Comparison of ENCODE assay signal across 19 cellular contexts in the genomic region with DNA sequence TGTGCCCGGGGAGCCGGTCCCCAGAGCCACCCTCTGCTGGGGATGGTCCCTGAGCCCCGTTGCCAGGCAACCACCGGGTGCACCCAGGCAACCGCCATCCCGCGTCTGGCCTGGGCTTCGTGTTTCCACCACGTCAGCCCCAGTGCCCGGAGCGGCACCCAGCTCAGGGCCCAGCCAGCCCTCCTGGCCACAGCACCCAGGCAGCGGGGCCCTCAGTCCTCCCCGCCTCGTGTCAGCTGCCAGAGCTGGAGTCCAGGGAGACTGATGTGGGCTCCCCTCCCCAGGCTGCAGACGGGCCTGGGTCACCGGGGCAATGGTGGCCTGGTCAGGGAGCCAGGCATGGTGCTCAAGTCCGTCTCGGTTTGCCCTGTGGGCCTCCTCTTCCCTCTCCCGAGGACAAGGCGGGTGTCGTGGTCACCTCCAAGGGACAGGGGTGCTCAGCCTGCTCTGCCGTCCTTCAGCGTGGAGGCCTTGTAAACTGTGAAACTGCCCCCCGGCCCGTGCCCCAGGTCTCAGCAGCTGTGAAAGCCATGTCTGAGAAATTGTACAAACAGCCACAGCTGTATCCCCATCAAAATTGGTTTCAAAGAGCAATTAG.
DNase-seq lines count a peak whose midpoint lies in the region; ATAC-seq, FAIRE-seq and TF ChIP-seq lines count a peak whose summit lies in the region.
"Had no signal": no experiment of that assay in that cellular context is flagged by ENCODE, and none has a peak within 500 bp of the region (broad histone marks: within the 10 kb centered on the region; RNA-seq: fewer than 3 reads in every experiment).

No MANE protein-coding gene starts in this region.

- peak; percentile 73 for FAIRE-seq in urothelium cell line (lab: Jason Lieb, UNC)

- 0 out of 2 replicates have a peak, but pooled peaks cover 3% of the 10 kb centered on the region for H3K27me3 ChIP-seq in Panc1 (ENCODE audit: control insufficient read depth, insufficient read depth, low read length)
- H3K27me3 ChIP-seq: ascending aorta had no signal

- intact Hi-C loops in Panc1 (cut with micrococcal nuclease; ENCODE audit: unreplicated experiment): no loop called here

- BruUV-seq in Panc1 (replicated peaks; lab: Mats Ljungman, UMichigan): no TSS peak

- H3K4me3 ChIP-seq in Panc1 (ENCODE audit: low read depth in 2 of 2, low read length in 2 of 2): no peak overlapping the region
- H3K4me3 ChIP-seq: ascending aorta, esophagus squamous epithelium, tibial artery had no signal

- no peak overlapping the region for H3K27ac ChIP-seq in Panc1 (ENCODE audit: low read length)
- H3K27ac ChIP-seq: ascending aorta, esophagus squamous epithelium, tibial artery had no signal

- no peak for TF ChIP-seq CTCF in Panc1 (IDR thresholded peaks at IDR 0.05)

- peak; percentile 63 for ATAC-seq in Panc1
- ATAC-seq: naive thymus-derived CD8-positive, alpha-beta T cell; stimulated activated naive CD8-positive, alpha-beta T cell treated with anti-CD3 and anti-CD28 coated beads, Interleukin-15, Interleukin-2, amounts not matched to agents 100 U/mL and 50 U/mL, for 24 hours had no signal

- peak; percentile 32 to 53 for DNase-seq in SHP77 (lab: John Stamatoyannopoulos, UW)
- DNase-seq in SHP77 treated with DMSO at 0.1 percent for 48 hours (lab: John Stamatoyannopoulos, UW): no peak
- peak; percentile 52 for DNase-seq in M059J (ENCODE audit: low read depth)
- no peak for DNase-seq in Panc1 (ENCODE audit: low read depth, low spot score)
- no peak for DNase-seq in urothelium cell line (ENCODE audit: low spot score)
- no peak for DNase-seq in COLO829 (ENCODE audit: low spot score)
- no peak for DNase-seq in activated naive CD4-positive, alpha-beta T cell treated with anti-CD3 and anti-CD28 coated beads, Interleukin-2, amount 10 ng/mL, durations not matched to agents 7 days and 5 days
- DNase-seq: activated CD4-positive, alpha-beta T cell treated with anti-CD3 and anti-CD28 coated beads, Interleukin-2, amount 50 U/mL, for 4 hours; activated naive CD4-positive, alpha-beta T cell treated with Interleukin-2 at 50 U/mL for 16 hours; effector memory CD4-positive, alpha-beta T cell; esophagus squamous epithelium; HCEC 1CT; mesendoderm; naive thymus-derived CD8-positive, alpha-beta T cell; NCI-H2029 treated with DMSO at 0.1 percent for 48 hours; stimulated activated CD4-positive, alpha-beta T cell treated with anti-CD3 and anti-CD28 coated beads, Interleukin-1b, Interleukin-23, amount 100 ng/mL, for 48 hours; stimulated activated naive CD8-positive, alpha-beta T cell treated with anti-CD3 and anti-CD28 coated beads, Interleukin-15, Interleukin-2, amounts not matched to agents 100 U/mL and 50 U/mL, for 24 hours; tibial artery had no signal

- H3K9me3 ChIP-seq in Panc1 (ENCODE audit: control insufficient read depth, insufficient read depth, low read depth, low read length): peaks cover 4% of the 10 kb centered on the region; the same call in 1 of the 2 replicates
- H3K9me3 ChIP-seq: ascending aorta had no signal

- H3K36me3 Mint-ChIP-seq in activated naive CD4-positive, alpha-beta T cell treated with anti-CD3 and anti-CD28 coated beads, Interleukin-2, amount 10 ng/mL, durations not matched to agents 7 days and 5 days: no peaks in the 10 kb centered on the region

- H3K4me1 ChIP-seq in Panc1 (ENCODE audit: control insufficient read depth, insufficient read depth, low read length): no peaks in the 10 kb centered on the region
- H3K4me1 ChIP-seq: ascending aorta, esophagus squamous epithelium, tibial artery had no signal

- peaks cover 4% of the 10 kb centered on the region for H3K9me3 Mint-ChIP-seq in activated naive CD4-positive, alpha-beta T cell treated with anti-CD3 and anti-CD28 coated beads, Interleukin-2, amount 10 ng/mL, durations not matched to agents 7 days and 5 days

- no peaks in the 10 kb centered on the region for H3K4me1 Mint-ChIP-seq in activated naive CD4-positive, alpha-beta T cell treated with anti-CD3 and anti-CD28 coated beads, Interleukin-2, amount 10 ng/mL, durations not matched to agents 7 days and 5 days

- H3K36me3 ChIP-seq in Panc1 (ENCODE audit: control insufficient read depth, insufficient read depth, low read length): no peaks in the 10 kb centered on the region
- H3K36me3 ChIP-seq: ascending aorta, esophagus squamous epithelium, tibial artery had no signal

- in situ Hi-C loops in Panc1 (cut with HindIII; ENCODE audit: low pct_unique_long_range_greater_than_20kb, low sequenced_read_pairs): no loop called here

- no peak overlapping the region for H3K4me3 Mint-ChIP-seq in activated naive CD4-positive, alpha-beta T cell treated with anti-CD3 and anti-CD28 coated beads, Interleukin-2, amount 10 ng/mL, durations not matched to agents 7 days and 5 days
- H3K4me3 Mint-ChIP-seq: naive thymus-derived CD8-positive, alpha-beta T cell had no signal

- peaks cover 40% of the 10 kb centered on the region for H3K27me3 Mint-ChIP-seq in activated naive CD4-positive, alpha-beta T cell treated with anti-CD3 and anti-CD28 coated beads, Interleukin-2, amount 10 ng/mL, durations not matched to agents 7 days and 5 days

- H3K27ac Mint-ChIP-seq in activated naive CD4-positive, alpha-beta T cell treated with anti-CD3 and anti-CD28 coated beads, Interleukin-2, amount 10 ng/mL, durations not matched to agents 7 days and 5 days: no peak overlapping the region

- CTCF ChIA-PET in Panc1 (lab: Charles Lee): no interaction called here
- CTCF ChIA-PET in activated naive CD4-positive, alpha-beta T cell treated with anti-CD3 and anti-CD28 coated beads, Interleukin-2, amount 10 ng/mL, durations not matched to agents 7 days and 5 days (lab: Charles Lee): interaction anchor here (0.7 kb wide), 1 partner anchor 46 kb away, joined by 3 read pairs; no protein-coding TSS in a partner anchor

- POLR2A ChIA-PET in Panc1 (lab: Charles Lee): no interaction called here

Comparison
In these comparisons a context has a peak if more than half of its experiments do, and no peak if none do; other contexts are left out.
1. DNase-seq: peak in SHP77 (2 of 2) and M059J (single experiment); none in SHP77 treated with DMSO at 0.1 percent for 48 hours (single experiment), Panc1 (single experiment), urothelium cell line (single experiment), COLO829 (single experiment) and activated naive CD4-positive, alpha-beta T cell treated with anti-CD3 and anti-CD28 coated beads, Interleukin-2, amount 10 ng/mL, durations not matched to agents 7 days and 5 days (single experiment).